24 cellular contexts compared by ENCODE assay signal in genomic region chr18:76914796-76915195, GRCh38.
"Had no signal": no experiment of that assay in that cellular context is flagged by ENCODE, and none has a peak within 500 bp of the region (broad histone marks: within the 10 kb centered on the region; RNA-seq: fewer than 3 reads in every experiment).

No MANE protein-coding gene starts in this region.

- H3K79me2 ChIP-seq: hepatocyte had no signal

- H3K27me3 ChIP-seq: dorsolateral prefrontal cortex, esophagus muscularis mucosa, foreskin keratinocyte, gastroesophageal sphincter, heart left ventricle, hepatocyte, left lung had no signal

- H3K27ac ChIP-seq: coronary artery, dorsolateral prefrontal cortex, esophagus muscularis mucosa, foreskin keratinocyte, gastroesophageal sphincter, heart left ventricle, hepatocyte, left lung, lower lobe of right lung had no signal

- H3K27ac Mint-ChIP-seq: immature natural killer cell had no signal

- H3K4me3 Mint-ChIP-seq: immature natural killer cell, naive B cell had no signal

- FAIRE-seq: colon, endothelial cell of umbilical vein, frontal cortex, kidney had no signal

- DNase-seq: dermis blood vessel endothelial cell; dorsolateral prefrontal cortex; effector CD4-positive, alpha-beta T cell; effector memory CD4-positive, alpha-beta T cell; foreskin keratinocyte; heart left ventricle; hypothalamus; immature natural killer cell; islet precursor cell; kidney; kidney glomerular epithelial cell; left lung; left ventricle myocardium superior; lower lobe of right lung; mesendoderm; midbrain; naive B cell had no signal

- H3K4me3 ChIP-seq: coronary artery, dorsolateral prefrontal cortex, esophagus muscularis mucosa, gastroesophageal sphincter, heart left ventricle, hepatocyte, left lung, lower lobe of right lung had no signal

- H3K9me3 Mint-ChIP-seq: immature natural killer cell, naive B cell had no signal

- H3K4me1 ChIP-seq: esophagus muscularis mucosa, foreskin keratinocyte, gastroesophageal sphincter, heart left ventricle, left lung, lower lobe of right lung had no signal

- H2AFZ ChIP-seq: hepatocyte had no signal

- ATAC-seq: foreskin keratinocyte, gastroesophageal sphincter, heart left ventricle, left lung, left ventricle myocardium superior, lower lobe of right lung had no signal

- H3K27me3 Mint-ChIP-seq: naive B cell had no signal

- H3K4me1 Mint-ChIP-seq: immature natural killer cell had no signal

- H3K9me3 ChIP-seq: esophagus muscularis mucosa, gastroesophageal sphincter, heart left ventricle, left lung, lower lobe of right lung had no signal

- H3K4me2 ChIP-seq: hepatocyte had no signal
